Comparison of ENCODE assay signal across 9 cellular contexts in the genomic region with DNA sequence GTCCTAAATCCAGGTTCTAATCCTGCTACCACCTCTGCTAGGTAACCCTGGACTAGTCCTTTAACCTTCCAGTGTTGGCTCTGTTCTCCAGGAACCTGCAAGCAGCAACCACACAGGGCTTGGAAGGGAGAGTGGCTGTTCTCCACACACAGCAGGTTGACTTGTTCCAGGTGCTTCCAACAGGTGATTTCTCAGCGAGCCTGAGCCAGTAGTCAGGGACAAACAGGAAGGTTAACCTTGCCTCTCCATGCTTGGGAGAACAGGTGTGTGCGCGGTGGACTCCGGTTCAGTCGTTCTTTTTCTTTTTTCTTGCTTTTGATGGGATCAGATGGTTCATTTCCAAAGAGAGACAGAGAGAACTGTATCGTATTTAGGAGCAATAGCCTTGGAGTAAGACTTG. TPM values are rescaled to one million over a fixed set of nuclear protein-coding genes. Genes with fewer than 3 reads are reported as not detected.
DNase-seq lines count a peak whose midpoint lies in the region; ATAC-seq and TF ChIP-seq lines count a peak whose summit lies in the region.
"Had no signal": no experiment of that assay in that cellular context is flagged by ENCODE, and none has a peak within 500 bp of the region (broad histone marks: within the 10 kb centered on the region; RNA-seq: fewer than 3 reads in every experiment).

No MANE protein-coding gene starts in this region.

- H3K27ac Mint-ChIP-seq in chondrocyte (ENCODE audit: unreplicated experiment), result no peak overlapping the region
- H3K27ac Mint-ChIP-seq in naive thymus-derived CD8-positive, alpha-beta T cell, result peak overlapping the region in 5 of 10 donors; percentile 44 to 81 (median 66)

- H3K4me3 Mint-ChIP-seq in chondrocyte (ENCODE audit: unreplicated experiment), result peak overlapping the region; percentile 83
- H3K4me3 Mint-ChIP-seq in naive thymus-derived CD8-positive, alpha-beta T cell, result peak overlapping the region; percentile 70 to 87 (median 76)

- no peaks in the 10 kb centered on the region for H3K36me3 Mint-ChIP-seq in chondrocyte (ENCODE audit: low read depth)
- H3K36me3 Mint-ChIP-seq in naive thymus-derived CD8-positive, alpha-beta T cell, result no peaks in the 10 kb centered on the region

- no peak for TF ChIP-seq POLR2A in erythroblast (IDR thresholded peaks at IDR 0.05; ENCODE audit: low read length)

- peaks cover 29% of the 10 kb centered on the region for H3K4me1 Mint-ChIP-seq in chondrocyte (ENCODE audit: low read depth)
- peaks cover 18 to 27% (median 23%) of the 10 kb centered on the region in 4 donors for H3K4me1 Mint-ChIP-seq in naive thymus-derived CD8-positive, alpha-beta T cell

- POLR2A ChIA-PET in naive thymus-derived CD8-positive, alpha-beta T cell (lab: Charles Lee), result no interaction called here

- H3K27ac ChIP-seq in substantia nigra (ENCODE audit: low read depth, low read length, poor library complexity, severe bottlenecking), result no peak overlapping the region
- H3K27ac ChIP-seq: SK-N-MC had no signal

- DNase-seq in COLO668 (lab: John Stamatoyannopoulos, UW; ENCODE audit: unreplicated experiment), result peak; percentile 81
- peak; percentile 4 for DNase-seq in NCI-H1105 (lab: John Stamatoyannopoulos, UW)
- no peak for DNase-seq in chondrocyte (ENCODE audit: low spot score)
- DNase-seq in naive thymus-derived CD8-positive, alpha-beta T cell, result no peak
- no peak for DNase-seq in NCI-H2196 treated with DMSO at 0.1 percent for 48 hours (lab: John Stamatoyannopoulos, UW; ENCODE audit: unreplicated experiment)
- DNase-seq in erythroblast (lab: John Stamatoyannopoulos, UW), result no peak
- DNase-seq in substantia nigra (lab: John Stamatoyannopoulos, UW), result no peak

- peaks cover 8% of the 10 kb centered on the region for H3K27me3 Mint-ChIP-seq in chondrocyte (ENCODE audit: low read depth)
- H3K27me3 Mint-ChIP-seq in naive thymus-derived CD8-positive, alpha-beta T cell, result peaks cover 12 to 42% (median 28%) of the 10 kb centered on the region in 5 donors

- ATAC-seq in naive thymus-derived CD8-positive, alpha-beta T cell, result no peak
- ATAC-seq in GM21381 (IDR thresholded peaks at IDR 0.05; ENCODE audit: unreplicated experiment), result no peak

- no peak for TF ChIP-seq CTCF in chondrocyte (IDR thresholded peaks at IDR 0.05)

- H3K9me3 Mint-ChIP-seq in chondrocyte (ENCODE audit: low read depth), result no peaks in the 10 kb centered on the region
- H3K9me3 Mint-ChIP-seq in naive thymus-derived CD8-positive, alpha-beta T cell, result no peaks in the 10 kb centered on the region

RNA-seq across cellular contexts. Expression of gene CACHD1, which starts 0.8 kb away (rescaled TPM):
- 10.4 to 13.7 TPM (median 10.5 TPM) in 3 replicates for total RNA-seq in chondrocyte
- 1 to 10 TPM; 4.9 to 5.2 TPM for total RNA-seq in naive thymus-derived CD8-positive, alpha-beta T cell
- 1 to 10 TPM in 2 of 3 donors, under 1 TPM in 1; 0.80 to 3.3 (median 2.2) TPM for polyA plus RNA-seq in naive thymus-derived CD8-positive, alpha-beta T cell

Comparison
In these comparisons a context has a peak if more than half of its experiments do, and no peak if none do; other contexts are left out.
1. DNase-seq: peak in COLO668 (single experiment) and NCI-H1105 (single experiment); none in chondrocyte (single experiment), naive thymus-derived CD8-positive, alpha-beta T cell (0 of 10), NCI-H2196 treated with DMSO at 0.1 percent for 48 hours (single experiment), erythroblast (0 of 2) and substantia nigra (0 of 49).